Comparison of ENCODE assay signal across 8 cellular contexts in the genomic region with DNA sequence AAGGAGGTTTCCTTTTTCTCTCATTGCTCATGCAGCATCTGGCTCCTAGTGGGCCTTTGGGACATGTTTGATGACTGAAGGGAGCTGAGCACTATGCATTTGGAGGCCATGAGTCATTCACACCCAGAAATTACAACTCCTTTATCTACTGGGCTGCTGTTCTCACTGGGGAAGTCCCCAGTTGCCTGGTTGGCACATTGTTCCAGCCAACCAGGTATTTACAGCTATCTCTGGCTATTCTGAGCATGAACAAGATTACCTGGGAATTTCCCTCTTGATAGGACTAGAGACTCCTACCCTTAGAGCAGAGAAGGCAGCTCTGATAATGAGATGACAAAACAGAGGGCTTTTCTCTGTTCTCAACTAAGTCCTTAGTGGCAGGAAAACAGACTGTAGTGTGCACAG.
DNase-seq lines count a peak whose midpoint lies in the region; ATAC-seq and TF ChIP-seq lines count a peak whose summit lies in the region.

No MANE protein-coding gene starts in this region.

- no peak overlapping the region for H2BK12ac ChIP-seq in mesenchymal stem cell (ENCODE audit: low read length in 2 of 2)

- peaks cover 1% of the 10 kb centered on the region for H3K4me1 ChIP-seq in mesenchymal stem cell (ENCODE audit: control insufficient read depth, insufficient read depth, low read depth, low read length)
- peaks cover 9% of the 10 kb centered on the region for H3K4me1 ChIP-seq in ovary (ENCODE audit: insufficient read depth)

- peaks cover 4% of the 10 kb centered on the region for H3K79me1 ChIP-seq in mesenchymal stem cell (replicated peaks; ENCODE audit: low read length, poor library complexity, severe bottlenecking)

- H3K9ac ChIP-seq in mesenchymal stem cell (ENCODE audit: low read length), result no peak overlapping the region

- H2BK15ac ChIP-seq in mesenchymal stem cell (ENCODE audit: low read depth, poor library complexity, severe bottlenecking), result no peak overlapping the region

- H4K91ac ChIP-seq in mesenchymal stem cell (ENCODE audit: low read length), result no peak overlapping the region

- no peak overlapping the region for H3K4me3 Mint-ChIP-seq in activated T-cell treated with anti-CD3 and anti-CD28 coated beads, Interleukin-2, amount 50 U/mL, for 4 hours

- H3K9me3 ChIP-seq in mesenchymal stem cell (ENCODE audit: control insufficient read depth, low read length) (peaks cover 4% of the 10 kb centered on the region), ovary (no peaks in the 10 kb centered on the region)

- intact Hi-C loops in ovary (cut with DNase I), result no loop called here

- H3K27me3 Mint-ChIP-seq in activated T-cell treated with anti-CD3 and anti-CD28 coated beads, Interleukin-2, amount 50 U/mL, for 4 hours (ENCODE audit: low read depth), result no peaks in the 10 kb centered on the region

- no peaks in the 10 kb centered on the region for H3K27me3 ChIP-seq in mesenchymal stem cell (ENCODE audit: control insufficient read depth in 1 of 2, insufficient read depth in 1 of 2, low read length in 2 of 2)
- H3K27me3 ChIP-seq in ovary, result no peaks in the 10 kb centered on the region

- no peak overlapping the region for H2BK5ac ChIP-seq in mesenchymal stem cell (ENCODE audit: low read depth, low read length, poor library complexity, severe bottlenecking)

- peak; percentile 91 for ATAC-seq in GM19351 (IDR thresholded peaks at IDR 0.05; ENCODE audit: unreplicated experiment)
- ATAC-seq in HG03439 (IDR thresholded peaks at IDR 0.05; ENCODE audit: unreplicated experiment), result peak; percentile 95
- peak; percentile 96 to 97 for ATAC-seq in activated T-cell treated with anti-CD3 and anti-CD28 coated beads, Interleukin-2, amount 50 U/mL, for 4 hours

- in situ Hi-C loops in Caki2 (cut with HindIII; ENCODE audit: low pct_unique_long_range_greater_than_20kb, low sequenced_read_pairs), result no loop called here

- peaks cover 22% of the 10 kb centered on the region for H3K4me1 Mint-ChIP-seq in activated T-cell treated with anti-CD3 and anti-CD28 coated beads, Interleukin-2, amount 50 U/mL, for 4 hours (ENCODE audit: low read depth)

- H3K27ac ChIP-seq in mesenchymal stem cell (ENCODE audit: low read length, poor library complexity, severe bottlenecking) (no peak overlapping the region), ovary (no peak overlapping the region)

- TF ChIP-seq EP300 in ovary (IDR thresholded peaks at IDR 0.05), result no peak

- H3K4me3 ChIP-seq in mesenchymal stem cell (ENCODE audit: insufficient read depth in 1 of 2, low read depth in 1 of 2, low read length in 2 of 2) (no peak overlapping the region), ovary (no peak overlapping the region)

- no peak overlapping the region for H3K18ac ChIP-seq in mesenchymal stem cell (ENCODE audit: low read depth in 1 of 2, low read length in 2 of 2)

- H4K8ac ChIP-seq in mesenchymal stem cell (ENCODE audit: low read length), result no peak overlapping the region

- H3K36me3 ChIP-seq in mesenchymal stem cell (ENCODE audit: control insufficient read depth in 1 of 2, insufficient read depth in 2 of 2, low read depth in 1 of 2, low read length in 2 of 2), result no peaks in the 10 kb centered on the region
- H3K36me3 ChIP-seq in ovary, result no peaks in the 10 kb centered on the region

- no peak overlapping the region for H3K14ac ChIP-seq in mesenchymal stem cell (ENCODE audit: low read length in 2 of 2)

- no peak overlapping the region for H3K4ac ChIP-seq in mesenchymal stem cell (ENCODE audit: low read depth in 1 of 2, low read length in 2 of 2)

- no peak overlapping the region for H2AFZ ChIP-seq in mesenchymal stem cell (ENCODE audit: low read depth, low read length)

- no peak overlapping the region for H2BK120ac ChIP-seq in mesenchymal stem cell (ENCODE audit: low read depth, low read length)

- H3K36me3 Mint-ChIP-seq in activated T-cell treated with anti-CD3 and anti-CD28 coated beads, Interleukin-2, amount 50 U/mL, for 4 hours (ENCODE audit: insufficient read depth), result no peaks in the 10 kb centered on the region

- no peak overlapping the region for H2AK5ac ChIP-seq in mesenchymal stem cell (ENCODE audit: low read length, severe bottlenecking)

- TF ChIP-seq CTCF in ovary (IDR thresholded peaks at IDR 0.05), result no peak

- H3K4me2 ChIP-seq in mesenchymal stem cell (ENCODE audit: low read length, poor library complexity, severe bottlenecking), result no peak overlapping the region

- H3K23ac ChIP-seq in mesenchymal stem cell (ENCODE audit: low read length in 2 of 2), result no peak overlapping the region

- peak; percentile 60 for DNase-seq in Caki2 (ENCODE audit: low read depth)
- DNase-seq in activated T-cell treated with anti-CD3 and anti-CD28 coated beads, Interleukin-2, amount 50 U/mL, for 4 hours, result no peak
- peak; percentile 62 for DNase-seq in mesenchymal stem cell
- no peak for DNase-seq in UCSD-AML1 (lab: John Stamatoyannopoulos, UW; ENCODE audit: unreplicated experiment)
- DNase-seq in NCI-H526 treated with DMSO at 0.1 percent for 48 hours (lab: John Stamatoyannopoulos, UW), result no peak
- no peak for DNase-seq in ovary

- peaks cover 9% of the 10 kb centered on the region for H3K9me3 Mint-ChIP-seq in activated T-cell treated with anti-CD3 and anti-CD28 coated beads, Interleukin-2, amount 50 U/mL, for 4 hours

- TF ChIP-seq POLR2A in ovary (IDR thresholded peaks at IDR 0.05), result no peak

Comparison
In these comparisons a context has a peak if more than half of its experiments do, and no peak if none do; other contexts are left out.
1. DNase-seq: peak in Caki2 (single experiment) and mesenchymal stem cell (single experiment); none in activated T-cell treated with anti-CD3 and anti-CD28 coated beads, Interleukin-2, amount 50 U/mL, for 4 hours (single experiment), UCSD-AML1 (single experiment), NCI-H526 treated with DMSO at 0.1 percent for 48 hours (single experiment) and ovary (0 of 5).
2. Peak in every context shown above with its lines, with median percentiles within 50 percentile points of each other: ATAC-seq.